8 cellular contexts compared by ENCODE assay signal in genomic region chr2:222561817-222562424, GRCh38.
A peak's percentile ranks its signal among the peaks of the same experiment; 100 is the strongest.
DNase-seq lines count a peak whose midpoint lies in the region; ATAC-seq, FAIRE-seq and TF ChIP-seq lines count a peak whose summit lies in the region.

No MANE protein-coding gene starts in this region.

- BruUV-seq in HCT116 (replicated peaks; lab: Mats Ljungman, UMichigan): no TSS peak
- no TSS peak for BruUV-seq in HepG2 (replicated peaks; lab: Mats Ljungman, UMichigan)

- H3K9me2 ChIP-seq in HCT116 (ENCODE audit: insufficient read depth): no peaks in the 10 kb centered on the region

- H3K4me1 ChIP-seq in HCT116 (ENCODE audit: control insufficient read depth in 1 of 2, insufficient read depth in 2 of 2, low read length in 2 of 2) (no peaks in the 10 kb centered on the region), HepG2 (ENCODE audit: insufficient read depth, low read length) (no peaks in the 10 kb centered on the region), uterus (no peaks in the 10 kb centered on the region)

- H3K9me3 ChIP-seq in AG04450 (ENCODE audit: control insufficient read depth, insufficient read depth, low read length) (no peaks in the 10 kb centered on the region), HCT116 (ENCODE audit: control insufficient read depth in 1 of 2, insufficient read depth in 1 of 2, low read depth in 1 of 2, low read length in 2 of 2) (no peaks in the 10 kb centered on the region), HepG2 (ENCODE audit: low read length) (no peaks in the 10 kb centered on the region), uterus (no peaks in the 10 kb centered on the region)

- H4K20me1 ChIP-seq in HCT116 (ENCODE audit: insufficient read depth): no peaks in the 10 kb centered on the region
- H4K20me1 ChIP-seq in HepG2 (ENCODE audit: insufficient read depth, low read length): no peaks in the 10 kb centered on the region

- H3K9ac ChIP-seq in HCT116 (ENCODE audit: low read length): no peak overlapping the region
- no peak overlapping the region for H3K9ac ChIP-seq in HepG2 (ENCODE audit: insufficient read depth, low read depth, low read length)

- H3K27me3 ChIP-seq in AG04450 (ENCODE audit: control insufficient read depth, insufficient read depth, low read length) (no peaks in the 10 kb centered on the region), HCT116 (ENCODE audit: insufficient read depth, low read length) (no peaks in the 10 kb centered on the region), HepG2 (ENCODE audit: control insufficient read depth in 1 of 2, insufficient read depth in 2 of 2, low read length in 2 of 2) (no peaks in the 10 kb centered on the region), uterus (no peaks in the 10 kb centered on the region)

- DNase-seq in AG04450 (ENCODE audit: low read depth, low spot score) (no peak), HCT116 (ENCODE audit: low read depth, low spot score) (peak; percentile 39), LoVo (ENCODE audit: low spot score) (peak; percentile 55), RWPE1 (ENCODE audit: low spot score) (peak; percentile 56), choroid plexus epithelial cell (ENCODE audit: low read depth) (peak; percentile 73), HepG2 (ENCODE audit: low spot score) (peak; percentile 41), uterus (peak; percentile 40 to 61)

- RAD21 ChIA-PET in HCT116 (lab: Charles Lee; ENCODE audit: low non-redundant PET in 1 of 2, low total read pairs in 2 of 2, uncharacterized antibody in 2 of 2, unreplicated experiment in 2 of 2): interaction anchor here (0.7 to 1.9 kb wide), 3 partner anchors 244 to 248 kb away, joined by 3 to 13 read pairs (median 7); no protein-coding TSS in a partner anchor

- POLR2A ChIA-PET in AG04450 (lab: Yijun Ruan, JAX) (no interaction called here), HCT116 (lab: Charles Lee) (interaction anchor here (1.0 kb wide), 1 partner anchor 244 kb away, joined by 4 read pairs; no protein-coding TSS in a partner anchor), RWPE1 (lab: Yijun Ruan, JAX; ENCODE audit: low non-redundant PET) (no interaction called here), HepG2 (lab: Yijun Ruan, JAX) (no interaction called here)

- no peak overlapping the region for H2AFZ ChIP-seq in HCT116 (ENCODE audit: low read depth, low read length, poor library complexity, severe bottlenecking)
- no peak overlapping the region for H2AFZ ChIP-seq in HepG2 (ENCODE audit: low read length)

- H3K79me2 ChIP-seq in HCT116 (ENCODE audit: insufficient read depth, low read length): no peaks in the 10 kb centered on the region
- no peaks in the 10 kb centered on the region for H3K79me2 ChIP-seq in HepG2 (ENCODE audit: insufficient read depth, low read length)

- CTCF ChIA-PET in AG04450 (lab: Charles Lee): interaction anchor here (0.6 to 2.4 kb wide), 28 partner anchors 9 to 933 kb away, joined by 3 to 22 read pairs (median 4); no protein-coding TSS in a partner anchor
- CTCF ChIA-PET in HCT116 (lab: Charles Lee): interaction anchor here (0.6 to 2.3 kb wide), 14 partner anchors 8 to 538 kb away, joined by 3 to 55 read pairs (median 6); no protein-coding TSS in a partner anchor
- CTCF ChIA-PET in RWPE1 (lab: Yijun Ruan, JAX): interaction anchor here (0.5 to 1.9 kb wide), 14 partner anchors 9 to 537 kb away, joined by 3 to 17 read pairs (median 4); a partner anchor contains a TSS
- CTCF ChIA-PET in HepG2 (lab: Yijun Ruan, JAX; ENCODE audit: low intra/inter-chr PET ratio, low total read pairs): interaction anchor here (1.3 kb wide), 1 partner anchor 505 kb away, joined by 6 read pairs; no protein-coding TSS in a partner anchor

- intact Hi-C loops in HCT116 (cut with micrococcal nuclease): loop anchor here (1.0 to 5.0 kb wide), 3 partner anchors 244 to 525 kb away; no protein-coding TSS in a partner anchor
- intact Hi-C loops in HepG2 (cut with micrococcal nuclease; ENCODE audit: unreplicated experiment): loop anchor here (1.0 to 2.0 kb wide), 2 partner anchors 243 to 505 kb away; no protein-coding TSS in a partner anchor
- intact Hi-C loops in uterus (cut with DNase I; ENCODE audit: low total_unique reads): loop anchor here (5.0 kb wide), 1 partner anchor 245 kb away; no protein-coding TSS in a partner anchor

- in situ Hi-C loops in HepG2 (cut with HindIII; ENCODE audit: extremely low pct_ligation_motif_present, low pct_unique_long_range_greater_than_20kb): loop anchor here (5.0 kb wide), 2 partner anchors 250 to 510 kb away; no protein-coding TSS in a partner anchor

- TF ChIP-seq RAD21 in HCT116 (IDR thresholded peaks at IDR 0.05; ENCODE audit: low read depth) (peak; percentile 79), HepG2 (CRISPR knock-in tag; IDR thresholded peaks at IDR 0.05) (peak; percentile 57)

- H3K36me3 ChIP-seq in HCT116 (ENCODE audit: control insufficient read depth in 1 of 2, insufficient read depth in 2 of 2, low read length in 2 of 2): no peaks in the 10 kb centered on the region; a peak in 1 of 4 replicates
- no peaks in the 10 kb centered on the region for H3K36me3 ChIP-seq in HepG2 (replicated peaks in 1 of 2; ENCODE audit: control insufficient read depth in 1 of 2, insufficient read depth in 2 of 2, low read length in 2 of 2)
- H3K36me3 ChIP-seq in uterus: no peaks in the 10 kb centered on the region

- 65% methylated on average over 6 of the region's 6 CpGs for WGBS in HepG2 (ENCODE audit: low lambda C conversion rate)

- TF ChIP-seq POLR2A in HCT116 (IDR thresholded peaks at IDR 0.05; ENCODE audit: borderline replicate concordance, extremely low read depth, insufficient read depth, insufficient read length): no peak
- no peak for TF ChIP-seq POLR2A in HepG2 (IDR thresholded peaks at IDR 0.05; ENCODE audit: insufficient read depth in 1 of 2, low read depth in 2 of 2, low read length in 2 of 2)
- no peak for TF ChIP-seq POLR2A in uterus (IDR thresholded peaks at IDR 0.05)

- H3K4me3 ChIP-seq in AG04450 (ENCODE audit: low read depth, low read length) (no peak overlapping the region), HCT116 (replicated peaks in 1 of 2; ENCODE audit: low read depth in 1 of 2, low read length in 2 of 2) (no peak overlapping the region), choroid plexus epithelial cell (ENCODE audit: low read depth, low read length) (no peak overlapping the region), HepG2 (replicated peaks in 1 of 3; ENCODE audit: insufficient read depth in 1 of 3, low read depth in 2 of 3, low read length in 3 of 3) (no peak overlapping the region), uterus (no peak overlapping the region)

- TF ChIP-seq CTCF in AG04450 (IDR thresholded peaks at IDR 0.05; ENCODE audit: low read depth, low read length) (peak; percentile 66), GM12873 (IDR thresholded peaks at IDR 0.05; ENCODE audit: insufficient read depth, low read depth, low read length, missing control alignments) (peak; percentile 86), HCT116 (IDR thresholded peaks at IDR 0.05 in 2 of 3, conservative IDR thresholded peaks at IDR 0.05 in 1 of 3; ENCODE audit: borderline replicate concordance in 1 of 3, insufficient read depth in 1 of 3, low read depth in 2 of 3, low read length in 2 of 3) (peak; percentile 55 to 69 (median 64); a peak in 5 of 6 replicates), RWPE1 (conservative IDR thresholded peaks at IDR 0.05; ENCODE audit: low read depth) (peak; percentile 50), choroid plexus epithelial cell (conservative IDR thresholded peaks at IDR 0.05; ENCODE audit: low read depth, low read length) (peak; percentile 83), HepG2 (CRISPR knock-in tag; IDR thresholded peaks at IDR 0.05) (peak; percentile 74), uterus (IDR thresholded peaks at IDR 0.05) (peak; percentile 56 to 67 (median 61))

- H3K27ac ChIP-seq in AG04450 (ENCODE audit: low read depth, low read length) (no peak overlapping the region), HCT116 (ENCODE audit: low read depth, low read length) (no peak overlapping the region), RWPE1 (no peak overlapping the region), HepG2 (ENCODE audit: extremely low read length, insufficient read depth, low read length) (no peak overlapping the region), uterus (no peak overlapping the region)

- peak; percentile 8 for FAIRE-seq in HepG2 (lab: Jason Lieb, UNC)

- TF ChIP-seq EP300 in HepG2 (IDR thresholded peaks at IDR 0.05; ENCODE audit: low read depth in 2 of 2, low read length in 2 of 2) (no peak), HepG2 (CRISPR knock-in tag; IDR thresholded peaks at IDR 0.05; ENCODE audit: borderline replicate concordance) (no peak)

- ATAC-seq in HCT116 (peak; percentile 79), HepG2 (peak; percentile 66)

- H3K4me2 ChIP-seq in HCT116 (ENCODE audit: low read length): no peak overlapping the region
- no peak overlapping the region for H3K4me2 ChIP-seq in HepG2 (ENCODE audit: low read depth, low read length)

TF ChIP-seq in HCT116, 20 proteins besides CTCF, POLR2A, EP300 and RAD21:
- no peak for TF ChIP-seq MAX (IDR thresholded peaks at IDR 0.05)
- TF ChIP-seq POLR2AphosphoS5 (IDR thresholded peaks at IDR 0.05; ENCODE audit: low read depth, low read length): 0 out of 2 replicates have a peak, but pooled peaks have one; percentile 15

TF ChIP-seq in HepG2, 621 proteins besides CTCF, POLR2A, EP300 and RAD21 (continues in another document):
- TF ChIP-seq FOXC1 (CRISPR knock-in tag; IDR thresholded peaks at IDR 0.05; ENCODE audit: borderline replicate concordance): no peak
- TF ChIP-seq SMC3 (IDR thresholded peaks at IDR 0.05; ENCODE audit: low read length): peak; percentile 51
